Comparison of ENCODE assay signal across 9 cellular contexts in the genomic region with DNA sequence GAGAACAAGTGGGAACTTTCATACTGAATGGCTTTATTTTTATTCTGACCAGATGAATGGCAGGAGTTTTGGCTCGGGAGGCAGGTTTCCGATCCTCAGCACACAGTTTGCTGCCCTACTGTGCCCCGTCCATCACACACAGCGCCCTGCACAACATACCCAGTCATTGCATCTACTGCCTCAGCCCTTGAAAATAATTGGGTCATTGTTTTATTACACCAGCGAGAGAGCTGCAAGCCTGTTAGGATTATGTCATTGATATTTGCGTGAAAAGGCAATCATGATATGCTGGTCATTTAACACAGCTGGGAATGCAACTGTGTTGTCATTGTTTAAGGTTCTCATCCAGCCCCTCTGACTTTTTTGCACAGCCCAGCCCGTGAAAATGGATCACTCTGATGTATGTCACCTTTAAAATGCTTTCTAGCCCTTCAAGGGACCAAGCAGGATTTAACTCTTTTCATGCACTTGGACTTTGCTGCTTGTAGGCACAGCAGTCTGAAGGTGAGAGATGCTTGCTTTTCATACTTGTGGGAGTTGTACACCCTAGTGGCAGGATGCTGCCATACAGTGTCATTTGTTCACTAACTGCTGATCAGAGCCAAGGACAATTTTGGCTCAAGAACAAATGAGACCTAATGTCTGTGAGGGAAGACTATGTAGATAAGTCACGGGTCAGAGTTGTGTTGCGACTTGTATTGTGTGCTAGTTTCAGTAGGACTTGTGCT.
DNase-seq lines count a peak whose midpoint lies in the region; ATAC-seq and TF ChIP-seq lines count a peak whose summit lies in the region.
"Had no signal": no experiment of that assay in that cellular context is flagged by ENCODE, and none has a peak within 500 bp of the region (broad histone marks: within the 10 kb centered on the region; RNA-seq: fewer than 3 reads in every experiment).

No MANE protein-coding gene starts in this region.

- ATAC-seq in GM18907 (IDR thresholded peaks at IDR 0.05; ENCODE audit: unreplicated experiment) (peak; percentile 56), HG03460 (IDR thresholded peaks at IDR 0.05; ENCODE audit: unreplicated experiment) (no peak)

- H3K9me3 ChIP-seq in OCI-LY7 (ENCODE audit: low read length) (no peaks in the 10 kb centered on the region), stomach (no peaks in the 10 kb centered on the region)

- POLR2A ChIA-PET in OCI-LY7 (lab: Charles Lee) = interaction anchor here (0.6 kb wide), 1 partner anchor 377 kb away, joined by 3 read pairs; no protein-coding TSS in a partner anchor

- H3K27ac ChIP-seq in OCI-LY7 (ENCODE audit: low read depth, low read length, poor library complexity, severe bottlenecking) (no peak overlapping the region), stomach (no peak overlapping the region)

- H3K27me3 ChIP-seq in stomach = peaks cover 0 to 23% (median 0%) of the 10 kb centered on the region in 3 donors

- CTCF ChIA-PET in OCI-LY7 (lab: Charles Lee; ENCODE audit: unreplicated experiment) = no interaction called here

- intact Hi-C loops in OCI-LY7 (cut with micrococcal nuclease; ENCODE audit: unreplicated experiment) (no loop called here), stomach (cut with DNase I; ENCODE audit: low total_unique reads) (no loop called here)

- no peak overlapping the region for H2AFZ ChIP-seq in OCI-LY7 (ENCODE audit: low read length)

- H3K4me3 ChIP-seq in OCI-LY7 (ENCODE audit: low read depth, low read length, poor library complexity, severe bottlenecking) (no peak overlapping the region), fibroblast of pulmonary artery (replicated peaks; ENCODE audit: low read depth, low read length) (no peak overlapping the region), stomach (no peak overlapping the region)

- no peaks in the 10 kb centered on the region for H3K4me1 ChIP-seq in OCI-LY7 (ENCODE audit: insufficient read depth, low read length, poor library complexity, severe bottlenecking)
- H3K4me1 ChIP-seq in stomach = peaks cover 0 to 32% (median 10%) of the 10 kb centered on the region in 4 donors

- no peaks in the 10 kb centered on the region for H3K36me3 ChIP-seq in OCI-LY7 (ENCODE audit: insufficient read depth, low read length)
- no peaks in the 10 kb centered on the region for H3K36me3 ChIP-seq in stomach

- TF ChIP-seq EP300 in stomach (IDR thresholded peaks at IDR 0.05) = no peak

- TF ChIP-seq POLR2A in stomach (IDR thresholded peaks at IDR 0.05) = no peak

- no TSS peak for BruUV-seq in OCI-LY7 (replicated peaks; lab: Mats Ljungman, UMichigan)

- no peaks in the 10 kb centered on the region for H3K79me2 ChIP-seq in OCI-LY7 (ENCODE audit: insufficient read depth, low read depth, low read length)

- no peaks in the 10 kb centered on the region for H4K20me1 ChIP-seq in OCI-LY7 (ENCODE audit: insufficient read depth, low read length)

- peak; percentile 20 for DNase-seq in AG20443 (ENCODE audit: low spot score)
- no peak for DNase-seq in OCI-LY7 (ENCODE audit: low spot score)
- no peak for DNase-seq in fibroblast of pulmonary artery (ENCODE audit: low read depth)
- no peak for DNase-seq in stomach
- no peak for DNase-seq in NCI-H1436 (lab: John Stamatoyannopoulos, UW)
- no peak for DNase-seq in mucosa of gallbladder (ENCODE audit: low spot score)
- DNase-seq: activated CD4-positive, CD25-positive, alpha-beta regulatory T cell treated with anti-CD3 and anti-CD28 coated beads, Interleukin-2, amount 50 U/mL, for 72 hours had no signal

- H3K9me2 ChIP-seq in OCI-LY7 (ENCODE audit: insufficient read depth, low read length) = no peaks in the 10 kb centered on the region

- WGBS in stomach, 5 donors = 22 to 45% (median 34%) methylated on average over 9 of the region's 9 CpGs

- no peak overlapping the region for H3K4me2 ChIP-seq in OCI-LY7 (ENCODE audit: low read length)

- TF ChIP-seq CTCF in OCI-LY7 (conservative IDR thresholded peaks at IDR 0.05; ENCODE audit: low read length) = peak; percentile 48
- peak; percentile 32 for TF ChIP-seq CTCF in fibroblast of pulmonary artery (IDR thresholded peaks at IDR 0.05; ENCODE audit: low read length, missing control alignments)
- TF ChIP-seq CTCF in stomach (IDR thresholded peaks at IDR 0.05) = no peak

Comparison
In these comparisons a context has a peak if more than half of its experiments do, and no peak if none do; other contexts are left out.
1. CTCF ChIP-seq: peak in OCI-LY7 (single experiment) and fibroblast of pulmonary artery (single experiment); none in stomach (0 of 7).